In the genomic region with DNA sequence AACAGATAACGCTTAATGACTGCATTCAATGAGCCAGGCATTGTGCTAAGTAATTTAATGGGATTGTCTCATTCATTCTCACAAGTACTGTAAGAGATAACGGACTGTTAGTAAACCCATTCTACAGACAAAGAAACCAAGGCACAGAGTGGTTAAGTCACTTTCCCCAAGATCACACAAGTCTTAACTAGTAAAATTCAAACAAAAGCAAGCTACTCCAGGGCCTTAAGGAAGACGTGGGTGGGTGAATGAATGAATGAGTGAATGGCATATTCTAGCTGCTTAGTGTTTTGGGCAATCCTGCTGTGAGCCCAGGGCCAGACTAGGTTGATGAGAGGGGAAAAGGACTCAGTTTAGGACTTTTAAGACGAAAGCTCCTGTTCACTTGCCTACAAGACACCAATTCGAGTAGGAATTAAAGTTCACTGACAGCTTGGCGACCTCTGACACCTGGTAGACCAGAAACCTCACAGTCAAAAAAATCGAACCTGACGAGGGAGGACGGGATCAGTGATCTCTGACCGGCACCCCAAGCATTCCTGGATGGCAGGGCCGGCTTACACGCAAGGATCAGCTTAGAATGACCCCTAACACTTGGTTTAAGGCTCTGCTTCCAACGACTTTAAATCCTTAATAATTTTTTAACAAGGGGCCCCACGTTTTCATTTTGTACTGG, we compare ENCODE assay signal across 1 cellular context.
TF ChIP-seq lines count a peak whose summit lies in the region.

No MANE protein-coding gene starts in this region.

TF ChIP-seq in GM12878, 131 proteins besides CTCF, POLR2A, EP300 and RAD21:
- no peak for TF ChIP-seq CBFB (IDR thresholded peaks at IDR 0.05; ENCODE audit: low read depth)
- no peak for TF ChIP-seq RAD51 (IDR thresholded peaks at IDR 0.05)
- TF ChIP-seq, protein P1, sequence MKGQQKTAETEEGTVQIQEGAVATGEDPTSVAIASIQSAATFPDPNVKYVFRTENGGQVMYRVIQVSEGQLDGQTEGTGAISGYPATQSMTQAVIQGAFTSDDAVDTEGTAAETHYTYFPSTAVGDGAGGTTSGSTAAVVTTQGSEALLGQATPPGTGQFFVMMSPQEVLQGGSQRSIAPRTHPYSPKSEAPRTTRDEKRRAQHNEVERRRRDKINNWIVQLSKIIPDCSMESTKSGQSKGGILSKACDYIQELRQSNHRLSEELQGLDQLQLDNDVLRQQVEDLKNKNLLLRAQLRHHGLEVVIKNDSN (IDR thresholded peaks at IDR 0.05; ENCODE audit: borderline replicate concordance, extremely low read length, insufficient read depth, low read depth, low read length) = no peak
- TF ChIP-seq RELA (IDR thresholded peaks at IDR 0.05; ENCODE audit: borderline replicate concordance, partially characterized antibody) = no peak
- TF ChIP-seq GATAD2B (conservative IDR thresholded peaks at IDR 0.05; ENCODE audit: low read depth) = no peak
- TF ChIP-seq ZBED1 (IDR thresholded peaks at IDR 0.05; ENCODE audit: borderline replicate concordance) = no peak
- TF ChIP-seq, protein P2, sequence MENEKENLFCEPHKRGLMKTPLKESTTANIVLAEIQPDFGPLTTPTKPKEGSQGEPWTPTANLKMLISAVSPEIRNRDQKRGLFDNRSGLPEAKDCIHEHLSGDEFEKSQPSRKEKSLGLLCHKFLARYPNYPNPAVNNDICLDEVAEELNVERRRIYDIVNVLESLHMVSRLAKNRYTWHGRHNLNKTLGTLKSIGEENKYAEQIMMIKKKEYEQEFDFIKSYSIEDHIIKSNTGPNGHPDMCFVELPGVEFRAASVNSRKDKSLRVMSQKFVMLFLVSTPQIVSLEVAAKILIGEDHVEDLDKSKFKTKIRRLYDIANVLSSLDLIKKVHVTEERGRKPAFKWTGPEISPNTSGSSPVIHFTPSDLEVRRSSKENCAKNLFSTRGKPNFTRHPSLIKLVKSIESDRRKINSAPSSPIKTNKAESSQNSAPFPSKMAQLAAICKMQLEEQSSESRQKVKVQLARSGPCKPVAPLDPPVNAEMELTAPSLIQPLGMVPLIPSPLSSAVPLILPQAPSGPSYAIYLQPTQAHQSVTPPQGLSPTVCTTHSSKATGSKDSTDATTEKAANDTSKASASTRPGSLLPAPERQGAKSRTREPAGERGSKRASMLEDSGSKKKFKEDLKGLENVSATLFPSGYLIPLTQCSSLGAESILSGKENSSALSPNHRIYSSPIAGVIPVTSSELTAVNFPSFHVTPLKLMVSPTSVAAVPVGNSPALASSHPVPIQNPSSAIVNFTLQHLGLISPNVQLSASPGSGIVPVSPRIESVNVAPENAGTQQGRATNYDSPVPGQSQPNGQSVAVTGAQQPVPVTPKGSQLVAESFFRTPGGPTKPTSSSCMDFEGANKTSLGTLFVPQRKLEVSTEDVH (IDR thresholded peaks at IDR 0.05; ENCODE audit: low read depth, partially characterized antibody) = no peak
TF ChIP-seq in GM12878: peak in this region for 0.
